8 cellular contexts compared by ENCODE assay signal in the genomic region with DNA sequence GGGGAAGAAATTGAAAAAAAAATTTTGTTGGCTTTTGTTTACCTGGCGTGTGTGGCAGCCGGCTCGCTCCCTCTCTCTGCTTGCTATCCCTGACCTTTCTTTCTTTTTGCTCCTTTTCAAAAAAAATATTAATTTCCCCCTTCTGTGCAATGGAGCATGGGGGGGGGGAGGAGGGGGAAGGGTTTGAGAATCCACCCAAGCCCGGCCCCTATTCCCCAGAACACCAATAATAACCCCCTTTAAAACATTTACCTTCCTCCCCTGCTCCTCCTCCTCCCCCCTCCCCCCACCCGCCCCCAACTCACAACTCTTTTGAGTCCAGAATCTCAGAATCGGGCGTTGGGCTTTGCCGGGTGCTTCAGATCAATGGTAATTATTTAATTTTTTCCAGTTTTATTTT. TPM values are rescaled to one million over a fixed set of nuclear protein-coding genes. Genes with fewer than 3 reads are reported as not detected.
DNase-seq lines count a peak whose midpoint lies in the region; ATAC-seq and TF ChIP-seq lines count a peak whose summit lies in the region.

No MANE protein-coding gene starts in this region.

- H3K27me3 ChIP-seq in dorsolateral prefrontal cortex: no peaks in the 10 kb centered on the region

- no peak for TF ChIP-seq CTCF in dorsolateral prefrontal cortex (IDR thresholded peaks at IDR 0.05 in 54 of 56, conservative IDR thresholded peaks at IDR 0.05 in 2 of 56; ENCODE audit: low read depth in 1 of 56, partially characterized antibody in 56 of 56)

- H3K27ac ChIP-seq in dorsolateral prefrontal cortex: peak overlapping the region; percentile 85 to 100 (median 99)

- peak; percentile 49 for DNase-seq in EL
- peak; percentile 77 for DNase-seq in NCI-H2171 treated with DMSO at 0.1 percent for 48 hours (lab: John Stamatoyannopoulos, UW)
- DNase-seq in dorsolateral prefrontal cortex: no peak
- DNase-seq in sciatic nerve (ENCODE audit: low spot score): no peak
- DNase-seq in MV-4-11 (lab: John Stamatoyannopoulos, UW): no peak
- no peak for DNase-seq in SW 1271 (lab: John Stamatoyannopoulos, UW)
- no peak for DNase-seq in stimulated activated CD8-positive, alpha-beta memory T cell treated with anti-CD3 and anti-CD28 coated beads, Interleukin-4, amount 100 ng/mL, for 48 hours

- intact Hi-C loops in dorsolateral prefrontal cortex (cut with DNase I): loop anchor here in 1 of 2 donors (1.0 kb wide), 1 partner anchor 21 kb away; no protein-coding TSS in a partner anchor
- intact Hi-C loops in sciatic nerve (cut with DNase I): no loop called here

- ATAC-seq in sciatic nerve (peak; percentile 0), HG02623 (IDR thresholded peaks at IDR 0.05; ENCODE audit: unreplicated experiment) (no peak)

- H3K4me3 ChIP-seq in dorsolateral prefrontal cortex: peak overlapping the region; percentile 41 to 83 (median 67)

RNA-seq across cellular contexts. Expression of gene NFIX, which starts 28.4 kb away (rescaled TPM):
- total RNA-seq in dorsolateral prefrontal cortex: 100 to 1,000 TPM; 219 to 402 (median 309) TPM
- 131 TPM for total RNA-seq in sciatic nerve

RNA-seq across cellular contexts. Expression of gene DAND5, which starts 54.3 kb away (rescaled TPM):
- total RNA-seq in dorsolateral prefrontal cortex (1 to 10 TPM in 1 of 120 experiments, under 1 TPM in 49, not detected in 70; 0.14 to 1.1 (median 0.35) TPM), sciatic nerve (not detected)

Comparison
In these comparisons a context has a peak if more than half of its experiments do, and no peak if none do; other contexts are left out.
1. DNase-seq: peak in EL (single experiment) and NCI-H2171 treated with DMSO at 0.1 percent for 48 hours (single experiment); none in dorsolateral prefrontal cortex (0 of 10), sciatic nerve (single experiment), MV-4-11 (single experiment), SW 1271 (0 of 2) and stimulated activated CD8-positive, alpha-beta memory T cell treated with anti-CD3 and anti-CD28 coated beads, Interleukin-4, amount 100 ng/mL, for 48 hours (single experiment).